23 cellular contexts compared by ENCODE assay signal in the genomic region with DNA sequence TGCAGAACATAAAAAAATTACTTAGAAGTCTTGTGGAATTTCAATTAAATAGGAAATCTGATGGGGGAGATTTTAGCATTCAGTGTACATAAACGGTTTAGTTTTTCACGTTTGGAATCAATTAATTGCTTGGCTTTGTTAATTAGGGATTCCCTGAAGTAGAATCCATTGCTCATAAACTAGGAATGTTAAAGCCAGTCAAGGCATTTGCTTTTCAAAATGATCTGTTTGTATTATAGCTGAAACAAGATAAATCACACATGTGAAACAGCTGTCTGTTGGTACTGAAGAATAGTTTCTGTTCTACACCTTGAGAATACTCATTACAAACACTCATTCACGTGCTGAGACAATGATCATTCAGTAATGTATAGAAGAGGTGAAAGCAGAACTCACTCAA.
"Had no signal": no experiment of that assay in that cellular context is flagged by ENCODE, and none has a peak within 500 bp of the region (broad histone marks: within the 10 kb centered on the region; RNA-seq: fewer than 3 reads in every experiment).

No MANE protein-coding gene starts in this region.

- H3K36me3 Mint-ChIP-seq: T-cell had no signal

- H3K9me3 ChIP-seq: SK-N-SH had no signal

- H3K4me2 ChIP-seq: KMS-11, SK-N-SH had no signal

- DNase-seq: IMR-90, Kasumi-1, MM.1S, NCI-H1092 treated with DMSO at 0.1 percent for 48 hours, NCI-H1436, NCI-H187, NCI-H2029, NCI-H2081 treated with DMSO at 0.1 percent for 48 hours, NCI-H2171, NCI-H226, NCI-H446, NCI-H510A, NCI-H524 treated with DMSO at 0.1 percent for 48 hours, NCI-H69, NCI-H774, PC-3, SHP77, SK-N-SH, SW 1271, T-cell had no signal

- H3K4me3 Mint-ChIP-seq: T-cell had no signal

- H3K9me3 Mint-ChIP-seq: T-cell had no signal

- H3K27ac Mint-ChIP-seq: T-cell had no signal

- H3K9ac ChIP-seq: KMS-11, SK-N-SH had no signal

- H3K27ac ChIP-seq: KMS-11, RWPE1 had no signal

- H3K4me1 Mint-ChIP-seq: T-cell had no signal

- ATAC-seq: Panc1, PC-3, T-cell had no signal
